Comparison of ENCODE assay signal across 2 cellular contexts in genomic region chr1:35530168-35530567, GRCh38.
TF ChIP-seq lines count a peak whose summit lies in the region.

No MANE protein-coding gene starts in this region.

TF ChIP-seq in HepG2, 621 proteins besides CTCF, POLR2A, EP300 and RAD21:
- TF ChIP-seq ZNF10 (CRISPR knock-in tag; IDR thresholded peaks at IDR 0.05; ENCODE audit: borderline replicate concordance, low read depth): no peak
- peak; percentile 93 for TF ChIP-seq ZNF160 (CRISPR knock-in tag; IDR thresholded peaks at IDR 0.05)
- no peak for TF ChIP-seq ZNF674 (CRISPR knock-in tag; IDR thresholded peaks at IDR 0.05; ENCODE audit: low read depth)
- TF ChIP-seq, protein P1, sequence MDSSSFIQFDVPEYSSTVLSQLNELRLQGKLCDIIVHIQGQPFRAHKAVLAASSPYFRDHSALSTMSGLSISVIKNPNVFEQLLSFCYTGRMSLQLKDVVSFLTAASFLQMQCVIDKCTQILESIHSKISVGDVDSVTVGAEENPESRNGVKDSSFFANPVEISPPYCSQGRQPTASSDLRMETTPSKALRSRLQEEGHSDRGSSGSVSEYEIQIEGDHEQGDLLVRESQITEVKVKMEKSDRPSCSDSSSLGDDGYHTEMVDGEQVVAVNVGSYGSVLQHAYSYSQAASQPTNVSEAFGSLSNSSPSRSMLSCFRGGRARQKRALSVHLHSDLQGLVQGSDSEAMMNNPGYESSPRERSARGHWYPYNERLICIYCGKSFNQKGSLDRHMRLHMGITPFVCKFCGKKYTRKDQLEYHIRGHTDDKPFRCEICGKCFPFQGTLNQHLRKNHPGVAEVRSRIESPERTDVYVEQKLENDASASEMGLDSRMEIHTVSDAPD (CRISPR knock-in tag; IDR thresholded peaks at IDR 0.05): no peak
- no peak for TF ChIP-seq YY1 (IDR thresholded peaks at IDR 0.05; ENCODE audit: insufficient read depth, insufficient replicate concordance, low read depth, low read length)
- TF ChIP-seq HBP1 (CRISPR knock-in tag; IDR thresholded peaks at IDR 0.05; ENCODE audit: low read depth): no peak
TF ChIP-seq in HepG2: peak in this region for 1.

TF ChIP-seq in K562, 482 proteins besides CTCF, POLR2A, EP300 and RAD21 (continues in another document):
- TF ChIP-seq ZNF766 (CRISPR knock-in tag; conservative IDR thresholded peaks at IDR 0.05) (no peak), SMARCE1 (IDR thresholded peaks at IDR 0.05) (no peak), ZNF639 (CRISPR knock-in tag; conservative IDR thresholded peaks at IDR 0.05 in 1 of 2, IDR thresholded peaks at IDR 0.05 in 1 of 2) (no peak), TRIM24 (IDR thresholded peaks at IDR 0.05) (no peak), SRSF1 (IDR thresholded peaks at IDR 0.05; ENCODE audit: low read depth, low read length) (no peak), SMARCB1 (IDR thresholded peaks at IDR 0.05; ENCODE audit: insufficient read length, low read depth) (no peak), TRIM28 (IDR thresholded peaks at IDR 0.05) (peak; percentile 87), RBFOX2 (IDR thresholded peaks at IDR 0.05; ENCODE audit: low read depth, low read length) (no peak), CREBBP (IDR thresholded peaks at IDR 0.05; ENCODE audit: low read depth, low read length) (no peak), CBX5 (IDR thresholded peaks at IDR 0.05; ENCODE audit: borderline replicate concordance, low read depth) (0 out of 2 replicates have a peak, but pooled peaks have one; percentile 43), SMARCA4 (IDR thresholded peaks at IDR 0.05) (no peak), ZNF717 (CRISPR knock-in tag; IDR thresholded peaks at IDR 0.05) (no peak), CBX3 (IDR thresholded peaks at IDR 0.05; ENCODE audit: borderline replicate concordance in 1 of 2, low read length in 2 of 2) (peak in 1 of 2 experiments; percentile 79; a peak in 1 of 3 replicates), ZNF75A (CRISPR knock-in tag; IDR thresholded peaks at IDR 0.05) (no peak), TFAM (CRISPR knock-in tag; conservative IDR thresholded peaks at IDR 0.05) (no peak), HOMEZ (CRISPR knock-in tag; IDR thresholded peaks at IDR 0.05) (no peak), RBBP5 (IDR thresholded peaks at IDR 0.05; ENCODE audit: borderline replicate concordance, insufficient read depth, low read length, poor library complexity, severe bottlenecking) (no peak), SNIP1 (IDR thresholded peaks at IDR 0.05; ENCODE audit: low read depth) (no peak), FUS (optimal IDR thresholded peaks at IDR 0.05; ENCODE audit: low read depth, low read length) (no peak), NR4A1 (CRISPR knock-in tag; IDR thresholded peaks at IDR 0.05) (no peak), NR4A1 (tag; IDR thresholded peaks at IDR 0.05) (no peak), HDAC6 (IDR thresholded peaks at IDR 0.05; ENCODE audit: low read depth, low read length) (no peak), ZNF324 (CRISPR knock-in tag; IDR thresholded peaks at IDR 0.05) (no peak), CHD1 (IDR thresholded peaks at IDR 0.05; ENCODE audit: low read length) (no peak), E2F4 (CRISPR knock-in tag; IDR thresholded peaks at IDR 0.05; ENCODE audit: low read depth) (no peak), ZBTB8A (IDR thresholded peaks at IDR 0.05; ENCODE audit: partially characterized antibody) (no peak), ZNF274 (IDR thresholded peaks at IDR 0.05; ENCODE audit: borderline replicate concordance, low read depth, low read length) (no peak), PHTF2 (CRISPR knock-in tag; IDR thresholded peaks at IDR 0.05) (no peak), CREB5 (CRISPR knock-in tag; IDR thresholded peaks at IDR 0.05) (no peak), ELK3 (CRISPR knock-in tag; IDR thresholded peaks at IDR 0.05) (no peak), RREB1 (CRISPR knock-in tag; IDR thresholded peaks at IDR 0.05) (no peak), MAZ (CRISPR knock-in tag; conservative IDR thresholded peaks at IDR 0.05 in 1 of 2, IDR thresholded peaks at IDR 0.05 in 1 of 2) (no peak), GTF2E2 (tag; IDR thresholded peaks at IDR 0.05) (no peak), ZNF184 (CRISPR knock-in tag; IDR thresholded peaks at IDR 0.05) (no peak), ZNF384 (IDR thresholded peaks at IDR 0.05; ENCODE audit: low read depth, low read length) (no peak), ZFX (CRISPR knock-in tag; IDR thresholded peaks at IDR 0.05) (no peak), NFE2 (IDR thresholded peaks at IDR 0.05; ENCODE audit: low read depth) (0 out of 2 replicates have a peak, but pooled peaks have one; percentile 2)
- TF ChIP-seq, protein P2, sequence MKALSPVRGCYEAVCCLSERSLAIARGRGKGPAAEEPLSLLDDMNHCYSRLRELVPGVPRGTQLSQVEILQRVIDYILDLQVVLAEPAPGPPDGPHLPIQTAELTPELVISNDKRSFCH (CRISPR knock-in tag; IDR thresholded peaks at IDR 0.05): no peak
- TF ChIP-seq, protein P2 (tag; IDR thresholded peaks at IDR 0.05): no peak
- TF ChIP-seq, protein P3, sequence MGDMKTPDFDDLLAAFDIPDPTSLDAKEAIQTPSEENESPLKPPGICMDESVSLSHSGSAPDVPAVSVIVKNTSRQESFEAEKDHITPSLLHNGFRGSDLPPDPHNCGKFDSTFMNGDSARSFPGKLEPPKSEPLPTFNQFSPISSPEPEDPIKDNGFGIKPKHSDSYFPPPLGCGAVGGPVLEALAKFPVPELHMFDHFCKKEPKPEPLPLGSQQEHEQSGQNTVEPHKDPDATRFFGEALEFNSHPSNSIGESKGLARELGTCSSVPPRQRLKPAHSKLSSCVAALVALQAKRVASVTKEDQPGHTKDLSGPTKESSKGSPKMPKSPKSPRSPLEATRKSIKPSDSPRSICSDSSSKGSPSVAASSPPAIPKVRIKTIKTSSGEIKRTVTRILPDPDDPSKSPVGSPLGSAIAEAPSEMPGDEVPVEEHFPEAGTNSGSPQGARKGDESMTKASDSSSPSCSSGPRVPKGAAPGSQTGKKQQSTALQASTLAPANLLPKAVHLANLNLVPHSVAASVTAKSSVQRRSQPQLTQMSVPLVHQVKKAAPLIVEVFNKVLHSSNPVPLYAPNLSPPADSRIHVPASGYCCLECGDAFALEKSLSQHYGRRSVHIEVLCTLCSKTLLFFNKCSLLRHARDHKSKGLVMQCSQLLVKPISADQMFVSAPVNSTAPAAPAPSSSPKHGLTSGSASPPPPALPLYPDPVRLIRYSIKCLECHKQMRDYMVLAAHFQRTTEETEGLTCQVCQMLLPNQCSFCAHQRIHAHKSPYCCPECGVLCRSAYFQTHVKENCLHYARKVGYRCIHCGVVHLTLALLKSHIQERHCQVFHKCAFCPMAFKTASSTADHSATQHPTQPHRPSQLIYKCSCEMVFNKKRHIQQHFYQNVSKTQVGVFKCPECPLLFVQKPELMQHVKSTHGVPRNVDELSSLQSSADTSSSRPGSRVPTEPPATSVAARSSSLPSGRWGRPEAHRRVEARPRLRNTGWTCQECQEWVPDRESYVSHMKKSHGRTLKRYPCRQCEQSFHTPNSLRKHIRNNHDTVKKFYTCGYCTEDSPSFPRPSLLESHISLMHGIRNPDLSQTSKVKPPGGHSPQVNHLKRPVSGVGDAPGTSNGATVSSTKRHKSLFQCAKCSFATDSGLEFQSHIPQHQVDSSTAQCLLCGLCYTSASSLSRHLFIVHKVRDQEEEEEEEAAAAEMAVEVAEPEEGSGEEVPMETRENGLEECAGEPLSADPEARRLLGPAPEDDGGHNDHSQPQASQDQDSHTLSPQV (IDR thresholded peaks at IDR 0.05): no peak
- TF ChIP-seq, protein P4, sequence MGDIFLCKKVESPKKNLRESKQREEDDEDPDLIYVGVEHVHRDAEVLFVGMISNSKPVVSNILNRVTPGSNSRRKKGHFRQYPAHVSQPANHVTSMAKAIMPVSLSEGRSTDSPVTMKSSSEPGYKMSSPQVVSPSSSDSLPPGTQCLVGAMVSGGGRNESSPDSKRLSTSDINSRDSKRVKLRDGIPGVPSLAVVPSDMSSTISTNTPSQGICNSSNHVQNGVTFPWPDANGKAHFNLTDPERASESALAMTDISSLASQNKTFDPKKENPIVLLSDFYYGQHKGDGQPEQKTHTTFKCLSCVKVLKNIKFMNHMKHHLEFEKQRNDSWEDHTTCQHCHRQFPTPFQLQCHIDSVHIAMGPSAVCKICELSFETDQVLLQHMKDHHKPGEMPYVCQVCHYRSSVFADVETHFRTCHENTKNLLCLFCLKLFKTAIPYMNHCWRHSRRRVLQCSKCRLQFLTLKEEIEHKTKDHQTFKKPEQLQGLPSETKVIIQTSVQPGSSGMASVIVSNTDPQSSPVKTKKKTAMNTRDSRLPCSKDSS (IDR thresholded peaks at IDR 0.05; ENCODE audit: low read depth, partially characterized antibody): peak; percentile 83
